In genomic region chr5:79235578-79236363, GRCh38 we compare ENCODE assay signal across 8 cellular contexts. TPM values are rescaled to one million over a fixed set of nuclear protein-coding genes. Genes with fewer than 3 reads are reported as not detected.
DNase-seq lines count a peak whose midpoint lies in the region; ATAC-seq and TF ChIP-seq lines count a peak whose summit lies in the region.

Gene JMY (plus strand): TSS chr5:79236131. CDS start chr5:79236651, 520 bp downstream.

- peak within 1 kb of the TSS; percentile 90 for H3K27ac ChIP-seq in Panc1 (ENCODE audit: low read length)
- peak within 1 kb of the TSS; percentile 67 for H3K27ac ChIP-seq in fibroblast of lung (ENCODE audit: insufficient read depth, low read length)

- peaks cover 4% of the 10 kb centered on the region for H3K36me3 Mint-ChIP-seq in activated T-helper 1 cell treated with anti-CD3 and anti-CD28 coated beads, Interleukin-12 subunit alpha, Interleukin-12 subunit beta, Interleukin-2, Interleukin-4 antibody, amounts not matched to agents 30 ng/mL and 10 ng/mL and 1 ng/mL, durations not matched to agents 14 hours and 24 hours and 36 hours (ENCODE audit: low read depth)
- H3K36me3 Mint-ChIP-seq in naive thymus-derived CD8-positive, alpha-beta T cell, result peaks cover 0 to 6% (median 0%) of the 10 kb centered on the region in 3 donors
- H3K36me3 Mint-ChIP-seq in stimulated activated naive B cell treated with anti-CD40 and anti-IgM and Interleukin-4, amounts not matched to agents 10 μg/mL and 1 μg/mL and 100 μg/mL, for 72 hours, result no peaks in the 10 kb centered on the region

- TF ChIP-seq CTCF in Panc1 (IDR thresholded peaks at IDR 0.05) (no peak; the same call in 1 of the 2 replicates), fibroblast of lung (conservative IDR thresholded peaks at IDR 0.05 in 1 of 2, IDR thresholded peaks at IDR 0.05 in 1 of 2; ENCODE audit: low read depth in 1 of 2, low read length in 2 of 2) (peak in 1 of 2 donors; percentile 14)

- H3K9me3 ChIP-seq in Panc1 (ENCODE audit: control insufficient read depth, insufficient read depth, low read depth, low read length), result no peaks in the 10 kb centered on the region
- H3K9me3 ChIP-seq in fibroblast of lung (ENCODE audit: control insufficient read depth, insufficient read depth, low read depth, low read length), result no peaks in the 10 kb centered on the region

- H3K4me1 ChIP-seq in Panc1 (ENCODE audit: control insufficient read depth, insufficient read depth, low read length) (peaks cover 4% of the 10 kb centered on the region), fibroblast of lung (ENCODE audit: control insufficient read depth, extremely low read depth, insufficient read depth, low read length) (no peaks in the 10 kb centered on the region)

- H3K27me3 ChIP-seq in Panc1 (ENCODE audit: control insufficient read depth, insufficient read depth, low read length), result no peaks in the 10 kb centered on the region
- no peaks in the 10 kb centered on the region for H3K27me3 ChIP-seq in fibroblast of lung (ENCODE audit: control insufficient read depth, insufficient read depth, low read length)

- H3K4me1 Mint-ChIP-seq in activated T-helper 1 cell treated with anti-CD3 and anti-CD28 coated beads, Interleukin-12 subunit alpha, Interleukin-12 subunit beta, Interleukin-2, Interleukin-4 antibody, amounts not matched to agents 30 ng/mL and 10 ng/mL and 1 ng/mL, durations not matched to agents 14 hours and 24 hours and 36 hours (ENCODE audit: low read depth), result peaks cover 33% of the 10 kb centered on the region
- peaks cover 10 to 35% (median 28%) of the 10 kb centered on the region in 4 donors for H3K4me1 Mint-ChIP-seq in naive thymus-derived CD8-positive, alpha-beta T cell
- H3K4me1 Mint-ChIP-seq in stimulated activated naive B cell treated with anti-CD40 and anti-IgM and Interleukin-4, amounts not matched to agents 10 μg/mL and 1 μg/mL and 100 μg/mL, for 72 hours, result peaks cover 9 to 36% of the 10 kb centered on the region in 2 donors

- peak within 1 kb of the TSS; percentile 76 to 84 for H3K4me3 ChIP-seq in Panc1 (ENCODE audit: low read depth in 2 of 2, low read length in 2 of 2)
- H3K4me3 ChIP-seq in fibroblast of lung (replicated peaks in 1 of 4; ENCODE audit: control extremely low read depth in 1 of 4, insufficient read depth in 1 of 4, low read depth in 3 of 4, low read length in 4 of 4), result peak within 1 kb of the TSS; percentile 71 to 93 (median 82)

- no peaks in the 10 kb centered on the region for H4K20me1 ChIP-seq in fibroblast of lung (ENCODE audit: control insufficient read depth, extremely low read depth, insufficient read depth, low read length)

- H3K4me2 ChIP-seq in fibroblast of lung (ENCODE audit: extremely low read depth, insufficient read depth, low read length), result peak within 1 kb of the TSS; percentile 99

- peak within 1 kb of the TSS; percentile 95 for H3K27ac Mint-ChIP-seq in activated T-helper 1 cell treated with anti-CD3 and anti-CD28 coated beads, Interleukin-12 subunit alpha, Interleukin-12 subunit beta, Interleukin-2, Interleukin-4 antibody, amounts not matched to agents 30 ng/mL and 10 ng/mL and 1 ng/mL, durations not matched to agents 14 hours and 24 hours and 36 hours
- H3K27ac Mint-ChIP-seq in naive thymus-derived CD8-positive, alpha-beta T cell, result peak within 1 kb of the TSS; percentile 93 to 99 (median 97)
- peak within 1 kb of the TSS; percentile 90 for H3K27ac Mint-ChIP-seq in stimulated activated naive B cell treated with anti-CD40 and anti-IgM and Interleukin-4, amounts not matched to agents 10 μg/mL and 1 μg/mL and 100 μg/mL, for 72 hours

- H3K79me2 ChIP-seq in fibroblast of lung (ENCODE audit: control insufficient read depth, insufficient read depth, low read length), result peaks cover 5% of the 10 kb centered on the region

- peak within 1 kb of the TSS; percentile 84 for H2AFZ ChIP-seq in fibroblast of lung (ENCODE audit: low read length)

- in situ Hi-C loops in Panc1 (cut with HindIII; ENCODE audit: low pct_unique_long_range_greater_than_20kb, low sequenced_read_pairs), result no loop called here

- DNase-seq in DMS 273 (lab: John Stamatoyannopoulos, UW; ENCODE audit: unreplicated experiment), result peak; percentile 97
- peak; percentile 77 for DNase-seq in HuH-7.5 (ENCODE audit: low spot score)
- no peak for DNase-seq in Panc1 (ENCODE audit: low read depth, low spot score)
- DNase-seq in activated T-helper 1 cell treated with anti-CD3 and anti-CD28 coated beads, Interleukin-12 subunit alpha, Interleukin-12 subunit beta, Interleukin-2, Interleukin-4 antibody, amounts not matched to agents 30 ng/mL and 10 ng/mL and 1 ng/mL, durations not matched to agents 14 hours and 24 hours and 36 hours (ENCODE audit: low spot score), result peak; percentile 77
- peak; percentile 76 to 91 for DNase-seq in fibroblast of lung (ENCODE audit: low read depth in 2 of 2)
- DNase-seq in naive thymus-derived CD8-positive, alpha-beta T cell, result peak; percentile 76 to 93 (median 86)
- DNase-seq in stimulated activated naive B cell treated with anti-CD40 and anti-IgM and Interleukin-4, amounts not matched to agents 10 μg/mL and 1 μg/mL and 100 μg/mL, for 72 hours, result peak; percentile 56

- intact Hi-C loops in Panc1 (cut with micrococcal nuclease; ENCODE audit: unreplicated experiment), result no loop called here
- intact Hi-C loops in activated T-helper 1 cell treated with anti-CD3 and anti-CD28 coated beads, Interleukin-12 subunit alpha, Interleukin-12 subunit beta, Interleukin-2, Interleukin-4 antibody, amounts not matched to agents 30 ng/mL and 10 ng/mL and 1 ng/mL, durations not matched to agents 14 hours and 24 hours and 36 hours (cut with micrococcal nuclease), result loop anchor here (1.0 to 10.0 kb wide), 11 partner anchors 101 to 1743 kb away; partner anchors contain the start of genes AP3B1, ARSB, SCAMP1 and SERINC5

- POLR2A ChIA-PET in Panc1 (lab: Charles Lee), result interaction anchor here (0.6 kb wide), 1 partner anchor 240 kb away, joined by 3 read pairs; no protein-coding TSS in a partner anchor
- POLR2A ChIA-PET in naive thymus-derived CD8-positive, alpha-beta T cell (lab: Charles Lee), result interaction anchor here (0.6 to 2.9 kb wide), 6 partner anchors 17 to 875 kb away, joined by 3 to 17 read pairs (median 3); partner anchors contain the start of genes ARSB and SCAMP1

- H3K4me3 Mint-ChIP-seq in activated T-helper 1 cell treated with anti-CD3 and anti-CD28 coated beads, Interleukin-12 subunit alpha, Interleukin-12 subunit beta, Interleukin-2, Interleukin-4 antibody, amounts not matched to agents 30 ng/mL and 10 ng/mL and 1 ng/mL, durations not matched to agents 14 hours and 24 hours and 36 hours, result peak within 1 kb of the TSS; percentile 94
- peak within 1 kb of the TSS; percentile 86 to 99 (median 96) for H3K4me3 Mint-ChIP-seq in naive thymus-derived CD8-positive, alpha-beta T cell
- H3K4me3 Mint-ChIP-seq in stimulated activated naive B cell treated with anti-CD40 and anti-IgM and Interleukin-4, amounts not matched to agents 10 μg/mL and 1 μg/mL and 100 μg/mL, for 72 hours, result peak within 1 kb of the TSS; percentile 92

- CTCF ChIA-PET in Panc1 (lab: Charles Lee), result no interaction called here

- peak; percentile 68 for ATAC-seq in GM21515 (IDR thresholded peaks at IDR 0.05; ENCODE audit: unreplicated experiment)
- ATAC-seq in Panc1, result peak; percentile 89
- ATAC-seq in naive thymus-derived CD8-positive, alpha-beta T cell, result peak; percentile 81 to 84
- peak; percentile 68 to 78 for ATAC-seq in stimulated activated naive B cell treated with anti-CD40 and anti-IgM and Interleukin-4, amounts not matched to agents 10 μg/mL and 1 μg/mL and 100 μg/mL, for 72 hours (replicated peaks)

- peaks cover 2% of the 10 kb centered on the region for H3K27me3 Mint-ChIP-seq in activated T-helper 1 cell treated with anti-CD3 and anti-CD28 coated beads, Interleukin-12 subunit alpha, Interleukin-12 subunit beta, Interleukin-2, Interleukin-4 antibody, amounts not matched to agents 30 ng/mL and 10 ng/mL and 1 ng/mL, durations not matched to agents 14 hours and 24 hours and 36 hours (ENCODE audit: insufficient read depth)
- H3K27me3 Mint-ChIP-seq in naive thymus-derived CD8-positive, alpha-beta T cell, result no peaks in the 10 kb centered on the region
- no peaks in the 10 kb centered on the region for H3K27me3 Mint-ChIP-seq in stimulated activated naive B cell treated with anti-CD40 and anti-IgM and Interleukin-4, amounts not matched to agents 10 μg/mL and 1 μg/mL and 100 μg/mL, for 72 hours

- no TSS peak for BruUV-seq in Panc1 (replicated peaks; lab: Mats Ljungman, UMichigan)

- H3K9ac ChIP-seq in fibroblast of lung (ENCODE audit: insufficient read depth, low read length), result peak within 1 kb of the TSS; percentile 77

- H3K9me3 Mint-ChIP-seq in activated T-helper 1 cell treated with anti-CD3 and anti-CD28 coated beads, Interleukin-12 subunit alpha, Interleukin-12 subunit beta, Interleukin-2, Interleukin-4 antibody, amounts not matched to agents 30 ng/mL and 10 ng/mL and 1 ng/mL, durations not matched to agents 14 hours and 24 hours and 36 hours, result no peaks in the 10 kb centered on the region
- no peaks in the 10 kb centered on the region for H3K9me3 Mint-ChIP-seq in naive thymus-derived CD8-positive, alpha-beta T cell
- H3K9me3 Mint-ChIP-seq in stimulated activated naive B cell treated with anti-CD40 and anti-IgM and Interleukin-4, amounts not matched to agents 10 μg/mL and 1 μg/mL and 100 μg/mL, for 72 hours, result no peaks in the 10 kb centered on the region

- H3K36me3 ChIP-seq in Panc1 (ENCODE audit: control insufficient read depth, insufficient read depth, low read length) (peaks cover 5% of the 10 kb centered on the region), fibroblast of lung (ENCODE audit: control insufficient read depth, insufficient read depth, low read length) (no peaks in the 10 kb centered on the region)

RNA-seq across cellular contexts. Expression of gene JMY, which starts in this region (rescaled TPM):
- total RNA-seq in Panc1 (2021; ENCODE audit: unreplicated experiment) (6.1 TPM), fibroblast of lung (19.3 and 27.2 TPM in 2 replicates)
- 2.7 TPM for polyA plus RNA-seq in Panc1 (2012; ENCODE audit: insufficient read length)
- 5.5 and 5.9 TPM in 2 replicates for total RNA-seq in activated T-helper 1 cell treated with anti-CD3 and anti-CD28 coated beads, Interleukin-12 subunit alpha, Interleukin-12 subunit beta, Interleukin-2, Interleukin-4 antibody, amounts not matched to agents 30 ng/mL and 10 ng/mL and 1 ng/mL, durations not matched to agents 14 hours and 24 hours and 36 hours
- 3.4 and 4.1 TPM in 2 replicates for polyA plus RNA-seq in fibroblast of lung
- polyA plus RNA-seq in fibroblast of lung (2012), result 2.3 and 3.0 TPM in 2 replicates
- polyA minus RNA-seq in fibroblast of lung (ENCODE audit: low replicate concordance), result 0.67 and 2.2 TPM in 2 replicates
- total RNA-seq in naive thymus-derived CD8-positive, alpha-beta T cell, result 10 to 100 TPM; 27.1 to 27.3 TPM
- 1 to 10 TPM; 5.3 to 5.7 (median 5.6) TPM for polyA plus RNA-seq in naive thymus-derived CD8-positive, alpha-beta T cell
